8 cellular contexts compared by ENCODE assay signal in the genomic region with DNA sequence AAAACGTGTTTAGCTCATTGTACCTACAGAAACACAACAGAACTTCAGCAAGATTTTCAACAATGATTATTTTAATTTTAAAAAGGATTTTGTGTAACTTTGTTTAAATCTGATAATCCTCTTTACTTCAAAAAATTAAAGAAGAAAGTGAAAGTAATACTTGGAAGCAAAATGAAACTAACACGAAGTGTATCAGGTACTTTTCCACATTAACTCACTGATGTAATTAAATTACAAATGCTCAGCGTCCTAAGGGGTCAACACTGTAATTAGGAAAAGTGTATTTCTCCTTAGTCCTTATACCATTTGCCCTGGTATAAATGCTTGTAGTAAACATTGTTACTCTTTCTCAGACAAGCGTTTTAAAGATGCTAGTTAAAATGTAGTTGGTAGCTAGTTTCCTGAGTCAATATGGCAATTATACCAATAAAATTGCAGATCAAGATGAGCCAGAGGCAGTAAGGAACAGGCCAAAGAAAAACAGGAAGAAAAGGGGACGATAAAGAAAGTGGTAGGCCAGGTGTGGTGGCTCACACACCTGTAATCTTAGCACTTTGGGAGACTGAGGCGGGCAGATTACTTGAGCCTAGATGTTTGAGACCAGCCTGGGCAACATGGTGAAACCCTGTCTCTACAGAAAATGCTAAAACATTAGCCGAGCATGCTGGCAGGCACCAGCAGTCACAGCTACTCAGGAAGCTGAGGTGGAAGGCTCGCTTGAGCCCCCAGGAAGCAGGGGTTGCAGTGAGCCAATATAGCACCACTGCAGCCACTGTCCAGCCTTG.
A peak's percentile ranks its signal among the peaks of the same experiment; 100 is the strongest.
DNase-seq lines count a peak whose midpoint lies in the region; ATAC-seq and TF ChIP-seq lines count a peak whose summit lies in the region.

No MANE protein-coding gene starts in this region.

- H3K9me2 ChIP-seq in SK-N-SH = no peaks in the 10 kb centered on the region
- no peaks in the 10 kb centered on the region for H3K9me2 ChIP-seq in hepatocyte (replicated peaks; ENCODE audit: insufficient read depth)

- H3K36me3 ChIP-seq in SK-N-SH (replicated peaks in 1 of 2; ENCODE audit: control insufficient read depth in 1 of 2, insufficient read depth in 2 of 2, low read length in 1 of 2) = no peaks in the 10 kb centered on the region
- no peaks in the 10 kb centered on the region for H3K36me3 ChIP-seq in hepatocyte (replicated peaks; ENCODE audit: insufficient read depth, low read depth)
- no peaks in the 10 kb centered on the region for H3K36me3 ChIP-seq in thoracic aorta

- ATAC-seq in GM18498 (IDR thresholded peaks at IDR 0.05; ENCODE audit: unreplicated experiment) = peak; percentile 67
- peak; percentile 56 for ATAC-seq in HG02610 (IDR thresholded peaks at IDR 0.05; ENCODE audit: unreplicated experiment)
- ATAC-seq in thoracic aorta (ENCODE audit: insufficient number of reproducible peaks, low FRiP score, low read depth) = no peak

- POLR2A ChIA-PET in SK-N-SH (lab: Yijun Ruan, JAX) = no interaction called here

- DNase-seq in SK-N-SH (no peak), hepatocyte (ENCODE audit: low spot score) (no peak), thoracic aorta (ENCODE audit: low spot score) (no peak), hypothalamus (lab: John Stamatoyannopoulos, UW) (no peak), NCI-H1436 (lab: John Stamatoyannopoulos, UW) (no peak), NCI-H2081 (lab: John Stamatoyannopoulos, UW) (no peak)

- TF ChIP-seq CTCF in SK-N-SH (IDR thresholded peaks at IDR 0.05) (no peak), hepatocyte (IDR thresholded peaks at IDR 0.05; ENCODE audit: poor library complexity) (no peak), thoracic aorta (IDR thresholded peaks at IDR 0.05) (no peak)

- no peaks in the 10 kb centered on the region for H3K27me3 ChIP-seq in SK-N-SH (ENCODE audit: insufficient read depth)
- no peaks in the 10 kb centered on the region for H3K27me3 ChIP-seq in hepatocyte
- no peaks in the 10 kb centered on the region for H3K27me3 ChIP-seq in thoracic aorta (replicated peaks; ENCODE audit: insufficient read depth)

- H3K4me3 ChIP-seq in SK-N-SH (ENCODE audit: low read depth in 2 of 2, low read length in 1 of 2) (peak overlapping the region in 1 of 2 experiments; percentile 20; a peak in 1 of 4 replicates), hepatocyte (no peak overlapping the region), thoracic aorta (peak overlapping the region; percentile 62)

- peak overlapping the region; percentile 29 to 34 for H3K27ac ChIP-seq in SK-N-SH (ENCODE audit: low read depth in 2 of 2, low read length in 1 of 2)
- peak overlapping the region; percentile 56 for H3K27ac ChIP-seq in hepatocyte
- no peak overlapping the region for H3K27ac ChIP-seq in thoracic aorta

- CTCF ChIA-PET in SK-N-SH (lab: Yijun Ruan, JAX) = no interaction called here

- WGBS in SK-N-SH (ENCODE audit: low lambda C conversion rate) = 46% methylated on average over 8 of the region's 8 CpGs
- WGBS in hepatocyte (ENCODE audit: low lambda C conversion rate, missing lambda C conversion rate) = 66% methylated on average over 8 of the region's 8 CpGs

- H3K9me3 ChIP-seq in SK-N-SH = no peaks in the 10 kb centered on the region
- H3K9me3 ChIP-seq in hepatocyte (ENCODE audit: low read depth) = no peaks in the 10 kb centered on the region
- no peaks in the 10 kb centered on the region for H3K9me3 ChIP-seq in thoracic aorta

- H3K79me2 ChIP-seq in SK-N-SH (ENCODE audit: insufficient read depth) (no peaks in the 10 kb centered on the region), hepatocyte (no peaks in the 10 kb centered on the region)

- TF ChIP-seq RAD21 in SK-N-SH (IDR thresholded peaks at IDR 0.05; ENCODE audit: low read length) = no peak

- H3K4me2 ChIP-seq in SK-N-SH (peak overlapping the region; percentile 58), hepatocyte (peak overlapping the region; percentile 64)

- no peak for TF ChIP-seq EP300 in SK-N-SH (IDR thresholded peaks at IDR 0.05; ENCODE audit: borderline replicate concordance in 1 of 2, low read depth in 1 of 2, low read length in 1 of 2)

- peak overlapping the region; percentile 64 for H2AFZ ChIP-seq in SK-N-SH (ENCODE audit: low read depth)
- no peak overlapping the region for H2AFZ ChIP-seq in hepatocyte

- H3K4me1 ChIP-seq in SK-N-SH (ENCODE audit: control insufficient read depth in 1 of 2, insufficient read depth in 2 of 2, low read depth in 1 of 2, low read length in 1 of 2) (peaks cover 6 to 10% of the 10 kb centered on the region in 2 experiments; a peak in 3 of 4 replicates), hepatocyte (ENCODE audit: insufficient read depth) (no peaks in the 10 kb centered on the region), thoracic aorta (ENCODE audit: control insufficient read depth in 1 of 2, low read depth in 2 of 2) (peaks cover 0 to 7% of the 10 kb centered on the region in 2 donors)

- H3K9ac ChIP-seq in SK-N-SH = peak overlapping the region; percentile 50

- H4K20me1 ChIP-seq in SK-N-SH (ENCODE audit: insufficient read depth) = no peaks in the 10 kb centered on the region
- no peaks in the 10 kb centered on the region for H4K20me1 ChIP-seq in hepatocyte (ENCODE audit: insufficient read depth, poor library complexity, severe bottlenecking)

- no peaks in the 10 kb centered on the region for H3F3A ChIP-seq in SK-N-SH (replicated peaks; ENCODE audit: insufficient read depth)

TF ChIP-seq in SK-N-SH, 30 proteins besides CTCF, POLR2A, EP300 and RAD21:
- no peak for TF ChIP-seq RFX5 (IDR thresholded peaks at IDR 0.05; ENCODE audit: low read length)
- TF ChIP-seq GABPA (IDR thresholded peaks at IDR 0.05; ENCODE audit: low read depth) = no peak
- TF ChIP-seq YY1 (IDR thresholded peaks at IDR 0.05; ENCODE audit: low read depth) = no peak
- no peak for TF ChIP-seq FOSL2 (IDR thresholded peaks at IDR 0.05; ENCODE audit: borderline replicate concordance, low read depth)
- no peak for TF ChIP-seq MEF2A (IDR thresholded peaks at IDR 0.05; ENCODE audit: borderline replicate concordance, low read depth)
- TF ChIP-seq, protein P1, sequence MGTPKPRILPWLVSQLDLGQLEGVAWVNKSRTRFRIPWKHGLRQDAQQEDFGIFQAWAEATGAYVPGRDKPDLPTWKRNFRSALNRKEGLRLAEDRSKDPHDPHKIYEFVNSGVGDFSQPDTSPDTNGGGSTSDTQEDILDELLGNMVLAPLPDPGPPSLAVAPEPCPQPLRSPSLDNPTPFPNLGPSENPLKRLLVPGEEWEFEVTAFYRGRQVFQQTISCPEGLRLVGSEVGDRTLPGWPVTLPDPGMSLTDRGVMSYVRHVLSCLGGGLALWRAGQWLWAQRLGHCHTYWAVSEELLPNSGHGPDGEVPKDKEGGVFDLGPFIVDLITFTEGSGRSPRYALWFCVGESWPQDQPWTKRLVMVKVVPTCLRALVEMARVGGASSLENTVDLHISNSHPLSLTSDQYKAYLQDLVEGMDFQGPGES (IDR thresholded peaks at IDR 0.05; ENCODE audit: low read depth, low read length) = no peak
- no peak for TF ChIP-seq FOXJ3 (CRISPR knock-in tag; IDR thresholded peaks at IDR 0.05)
- no peak for TF ChIP-seq RXRA (IDR thresholded peaks at IDR 0.05; ENCODE audit: borderline replicate concordance, low read depth)

Comparison
In these comparisons a context has a peak if more than half of its experiments do, and no peak if none do; other contexts are left out.
1. H3K27ac ChIP-seq: peak in SK-N-SH (2 of 2) and hepatocyte (single experiment); none in thoracic aorta (0 of 2).